Comparison of ENCODE assay signal across 9 cellular contexts in the genomic region with DNA sequence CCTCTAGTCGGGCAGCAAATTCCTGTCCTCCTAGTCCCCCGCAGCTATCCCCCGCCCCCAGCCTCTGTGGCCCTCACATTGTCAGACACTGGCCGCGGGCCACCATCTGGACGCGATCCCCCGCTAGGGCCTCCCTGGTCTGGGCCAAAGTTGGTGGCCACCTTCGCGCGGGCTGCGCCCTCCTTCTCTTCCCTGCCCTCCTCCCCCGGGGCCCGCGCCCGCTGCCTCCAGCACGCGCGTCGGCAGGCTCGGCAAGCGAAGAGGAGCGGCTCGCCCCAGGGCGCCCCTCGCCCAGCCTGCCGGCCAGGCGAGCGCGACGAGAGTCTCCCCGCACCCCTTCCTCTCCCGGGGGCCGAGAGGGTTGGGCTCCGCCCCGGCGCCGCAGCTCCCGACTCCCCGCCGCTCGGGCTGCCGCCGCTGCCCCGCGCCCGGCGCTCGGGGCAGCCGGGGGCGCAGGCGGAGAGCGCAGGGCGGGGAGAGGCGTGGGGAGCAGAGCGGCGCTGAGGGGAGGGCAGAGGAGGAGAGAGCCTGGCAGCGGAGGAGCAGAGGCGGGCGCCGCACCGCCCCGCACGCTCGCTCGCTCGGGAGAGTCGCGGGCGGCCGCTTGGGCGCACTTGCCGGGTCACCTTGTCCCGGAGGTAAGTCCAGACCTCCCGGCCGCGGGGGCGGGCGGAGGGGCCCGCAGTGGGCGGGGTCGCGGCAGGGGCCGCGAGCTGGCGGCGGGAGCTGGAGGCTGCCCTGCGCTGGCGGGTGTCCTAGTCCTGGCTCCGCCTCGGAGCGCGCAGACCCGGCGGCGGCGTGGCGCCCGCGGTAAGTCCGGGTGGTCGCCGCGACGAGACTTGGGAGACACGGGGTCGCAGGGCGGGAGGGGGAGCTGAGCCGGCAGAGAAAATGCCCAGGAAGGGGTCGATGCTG. TPM values are rescaled to one million over a fixed set of nuclear protein-coding genes. Genes with fewer than 3 reads are reported as not detected.
DNase-seq lines count a peak whose midpoint lies in the region; ATAC-seq and TF ChIP-seq lines count a peak whose summit lies in the region.
"Had no signal": no experiment of that assay in that cellular context is flagged by ENCODE, and none has a peak within 500 bp of the region (broad histone marks: within the 10 kb centered on the region; RNA-seq: fewer than 3 reads in every experiment).

A gene (plus strand): TSS at position 514 of the 915 bp plus-strand sequence. CDS start 73,469 bp downstream, outside the sequence.

- no peaks in the 10 kb centered on the region for H3K79me2 ChIP-seq in parathyroid adenoma

- no peaks in the 10 kb centered on the region for H3K4me1 Mint-ChIP-seq in activated T-helper 17 cell treated with anti-CD3 and anti-CD28 coated beads, Interleukin-2, amount 50 U/mL, for 72 hours

- H3K9ac ChIP-seq in parathyroid adenoma: no peak within 1 kb of the TSS

- peak within 1 kb of the TSS; percentile 19 for H2AFZ ChIP-seq in parathyroid adenoma

- intact Hi-C loops in head of caudate nucleus (cut with DNase I): loop anchor here (5.0 kb wide), 1 partner anchor 313 kb away; no protein-coding TSS in a partner anchor
- intact Hi-C loops in adrenal gland (cut with DNase I): no loop called here

- ATAC-seq in activated T-helper 17 cell treated with anti-CD3 and anti-CD28 coated beads, Interleukin-2, amount 50 U/mL, for 72 hours (replicated peaks): no peak
- ATAC-seq in GM19351 (IDR thresholded peaks at IDR 0.05; ENCODE audit: unreplicated experiment) (no peak), GM18519 (IDR thresholded peaks at IDR 0.05; ENCODE audit: low FRiP score, unreplicated experiment) (no peak)

- POLR2A ChIA-PET in BJ (lab: Charles Lee): no interaction called here

- H3K9me3 Mint-ChIP-seq in activated T-helper 17 cell treated with anti-CD3 and anti-CD28 coated beads, Interleukin-2, amount 50 U/mL, for 72 hours: no peaks in the 10 kb centered on the region
- H3K9me3 Mint-ChIP-seq: dendritic cell treated with granulocyte-macrophage colony-stimulating factor and Interleukin-4, amounts not matched to agents 40 ng/mL and 50 ng/mL, for 4 days had no signal

- H3K36me3 ChIP-seq in BJ (ENCODE audit: control insufficient read depth, insufficient read depth, low read length): no peaks in the 10 kb centered on the region
- H3K36me3 ChIP-seq in parathyroid adenoma (ENCODE audit: control insufficient read depth, insufficient read depth, low read length): no peaks in the 10 kb centered on the region
- H3K36me3 ChIP-seq in adrenal gland (replicated peaks in 1 of 2): no peaks in the 10 kb centered on the region

- DNase-seq in BJ (ENCODE audit: low read depth): no peak
- peak; percentile 62 for DNase-seq in NCI-H748 (lab: John Stamatoyannopoulos, UW; ENCODE audit: unreplicated experiment)
- peak; percentile 60 to 92 (median 81) for DNase-seq in head of caudate nucleus
- DNase-seq in adrenal gland: no peak

- H3K4me3 ChIP-seq in BJ (ENCODE audit: low read depth, low read length) (peak within 1 kb of the TSS; percentile 30), parathyroid adenoma (ENCODE audit: low read depth, low read length) (no peak within 1 kb of the TSS), adrenal gland (peak within 1 kb of the TSS in 1 of 4 donors; percentile 49)

- TF ChIP-seq POLR2A in adrenal gland (IDR thresholded peaks at IDR 0.05): no peak

- H3K27me3 Mint-ChIP-seq in activated T-helper 17 cell treated with anti-CD3 and anti-CD28 coated beads, Interleukin-2, amount 50 U/mL, for 72 hours: peaks cover 34% of the 10 kb centered on the region

- no peak within 1 kb of the TSS for H3K27ac Mint-ChIP-seq in activated T-helper 17 cell treated with anti-CD3 and anti-CD28 coated beads, Interleukin-2, amount 50 U/mL, for 72 hours
- H3K27ac Mint-ChIP-seq: dendritic cell treated with granulocyte-macrophage colony-stimulating factor and Interleukin-4, amounts not matched to agents 40 ng/mL and 50 ng/mL, for 4 days had no signal

- 0 to 1% (median 1%) methylated on average over 1 to 110 of the region's 110 CpGs; no CpG with 5 or more reads in 1 of the 4 donors for WGBS in adrenal gland, 4 donors

- H3K4me2 ChIP-seq in parathyroid adenoma (ENCODE audit: low read length): peak within 1 kb of the TSS; percentile 65

- TF ChIP-seq CTCF in BJ (IDR thresholded peaks at IDR 0.05; ENCODE audit: insufficient read depth, low read depth, low read length) (no peak), parathyroid adenoma (IDR thresholded peaks at IDR 0.05) (no peak), adrenal gland (IDR thresholded peaks at IDR 0.05) (no peak)

- H3K4me1 ChIP-seq in parathyroid adenoma (peaks cover 7% of the 10 kb centered on the region), adrenal gland (replicated peaks in 1 of 2) (no peaks in the 10 kb centered on the region)

- no peaks in the 10 kb centered on the region for H3K9me3 ChIP-seq in parathyroid adenoma (ENCODE audit: control insufficient read depth, low read length)
- H3K9me3 ChIP-seq in adrenal gland (replicated peaks in 1 of 3): no peaks in the 10 kb centered on the region

- no peak within 1 kb of the TSS for H3K4me3 Mint-ChIP-seq in activated T-helper 17 cell treated with anti-CD3 and anti-CD28 coated beads, Interleukin-2, amount 50 U/mL, for 72 hours
- H3K4me3 Mint-ChIP-seq: dendritic cell treated with granulocyte-macrophage colony-stimulating factor and Interleukin-4, amounts not matched to agents 40 ng/mL and 50 ng/mL, for 4 days had no signal

- CTCF ChIA-PET in BJ (lab: Yijun Ruan, JAX): interaction anchor here (0.9 kb wide), 1 partner anchor 38 kb away, joined by 4 read pairs; no protein-coding TSS in a partner anchor

- H3K27me3 ChIP-seq in BJ (ENCODE audit: control insufficient read depth, insufficient read depth, low read length) (peaks cover 6% of the 10 kb centered on the region), parathyroid adenoma (ENCODE audit: control insufficient read depth, insufficient read depth, low read length) (peaks cover 3% of the 10 kb centered on the region), adrenal gland (peaks cover 21% of the 10 kb centered on the region)

- H3K36me3 Mint-ChIP-seq in activated T-helper 17 cell treated with anti-CD3 and anti-CD28 coated beads, Interleukin-2, amount 50 U/mL, for 72 hours (ENCODE audit: low read depth): no peaks in the 10 kb centered on the region

- no peak within 1 kb of the TSS for H3K27ac ChIP-seq in parathyroid adenoma
- no peak within 1 kb of the TSS for H3K27ac ChIP-seq in adrenal gland

RNA-seq across cellular contexts. Expression of the gene that starts here (rescaled TPM):
- 1.0 and 1.7 TPM in 2 replicates for polyA plus RNA-seq in BJ (2011; rRNA removed)
- polyA minus RNA-seq in BJ (2011; rRNA and poly(A)+ RNA removed): 0.57 and 2.7 TPM in 2 replicates
- total RNA-seq in adrenal gland: 1 to 10 TPM in 3 of 8 donors, under 1 TPM in 5; 0.46 to 3.6 (median 0.84) TPM
- under 1 TPM; 0.26 to 0.91 (median 0.80) TPM for polyA plus RNA-seq in adrenal gland
- total RNA-seq in activated T-helper 17 cell treated with anti-CD3 and anti-CD28 coated beads, Interleukin-2, amount 50 U/mL, for 72 hours: not detected

Comparison
In these comparisons a context has a peak if more than half of its experiments do, and no peak if none do; other contexts are left out.
1. DNase-seq: peak in NCI-H748 (single experiment) and head of caudate nucleus (42 of 42); none in BJ (single experiment) and adrenal gland (0 of 7).